Comparison of ENCODE assay signal across 8 cellular contexts in the genomic region with DNA sequence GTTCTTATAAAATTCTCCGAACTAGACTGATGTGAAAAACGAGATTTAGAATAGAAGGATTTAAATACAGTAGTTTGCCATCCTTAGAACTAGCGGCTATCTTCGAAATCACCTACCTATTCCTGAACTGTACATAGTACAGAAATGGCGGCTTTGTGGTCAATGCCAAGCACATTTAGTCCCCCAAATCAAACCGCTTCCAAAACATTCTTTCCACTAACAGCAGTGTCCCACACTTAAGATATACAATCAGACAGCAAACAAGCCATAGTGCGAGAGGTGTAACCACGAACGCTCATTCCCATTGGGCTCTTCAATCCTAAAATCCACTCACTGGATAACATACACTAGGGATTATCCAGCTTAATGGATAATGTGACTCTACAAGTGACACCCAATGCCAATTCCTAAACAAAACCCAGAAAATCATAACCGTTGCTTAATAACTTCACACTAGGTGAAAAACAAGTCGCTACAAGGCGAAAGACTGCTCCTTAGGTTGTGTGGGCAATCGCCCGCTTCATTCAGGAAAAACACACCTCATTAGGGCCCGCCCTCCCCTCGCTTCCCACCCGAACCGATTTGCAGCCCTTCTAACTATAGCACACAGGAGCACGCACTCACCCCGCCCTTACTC. TPM values are rescaled to one million over a fixed set of nuclear protein-coding genes. Genes with fewer than 3 reads are reported as not detected.
A peak's percentile ranks its signal among the peaks of the same experiment; 100 is the strongest.
DNase-seq lines count a peak whose midpoint lies in the region; ATAC-seq and TF ChIP-seq lines count a peak whose summit lies in the region.

No MANE protein-coding gene starts in this region.

- H3K36me3 ChIP-seq in A673 (ENCODE audit: insufficient read depth, low read length, poor library complexity, severe bottlenecking): peaks cover 15% of the 10 kb centered on the region

- intact Hi-C loops in A673 (cut with micrococcal nuclease; ENCODE audit: unreplicated experiment): loop anchor here (2.0 to 10.0 kb wide), 2 partner anchors 65 to 349 kb away; partner anchors contain the start of genes CCT4 and USP34

- H3K27ac ChIP-seq in A673 (ENCODE audit: low read depth, low read length, poor library complexity, severe bottlenecking): peak overlapping the region; percentile 92

- H3K4me3 ChIP-seq in A673 (ENCODE audit: low read depth, low read length, poor library complexity, severe bottlenecking): peak overlapping the region; percentile 74

- no TSS peak for BruUV-seq in A673 (replicated peaks; lab: Mats Ljungman, UMichigan)

- peak; percentile 6 for ATAC-seq in SK-N-SH treated with all-trans-retinoic acid at 6 μM for 48 hours
- ATAC-seq in natural killer cell treated with Interleukin-12 subunit alpha and Interleukin-12 subunit beta and Interleukin-15 and Interleukin-18, amount 100 ng/mL, for 72 hours: no peak
- ATAC-seq in GM21390 (IDR thresholded peaks at IDR 0.05; ENCODE audit: unreplicated experiment): no peak
- ATAC-seq in HG03196 (IDR thresholded peaks at IDR 0.05; ENCODE audit: unreplicated experiment): no peak

- CTCF ChIA-PET in A673 (lab: Charles Lee): no interaction called here

- peaks cover 24% of the 10 kb centered on the region for H3K4me1 Mint-ChIP-seq in endothelial cell (ENCODE audit: unreplicated experiment)
- peaks cover 32 to 39% of the 10 kb centered on the region in 2 donors for H3K4me1 Mint-ChIP-seq in natural killer cell treated with Interleukin-12 subunit alpha and Interleukin-12 subunit beta and Interleukin-15 and Interleukin-18, amount 100 ng/mL, for 72 hours (ENCODE audit: low read depth in 2 of 2)

- no peaks in the 10 kb centered on the region for H3K9me3 ChIP-seq in A673 (ENCODE audit: low read depth, low read length, poor library complexity, severe bottlenecking)

- peak overlapping the region; percentile 98 for H3K4me3 Mint-ChIP-seq in endothelial cell (ENCODE audit: unreplicated experiment)
- peak overlapping the region; percentile 95 for H3K4me3 Mint-ChIP-seq in natural killer cell treated with Interleukin-12 subunit alpha and Interleukin-12 subunit beta and Interleukin-15 and Interleukin-18, amount 100 ng/mL, for 72 hours

- POLR2A ChIA-PET in A673 (lab: Charles Lee; ENCODE audit: low non-redundant PET): no interaction called here

- peaks cover 24% of the 10 kb centered on the region for H3K27me3 Mint-ChIP-seq in endothelial cell (ENCODE audit: unreplicated experiment)
- H3K27me3 Mint-ChIP-seq in natural killer cell treated with Interleukin-12 subunit alpha and Interleukin-12 subunit beta and Interleukin-15 and Interleukin-18, amount 100 ng/mL, for 72 hours: no peaks in the 10 kb centered on the region

- H3K9me3 Mint-ChIP-seq in endothelial cell (ENCODE audit: unreplicated experiment): no peaks in the 10 kb centered on the region
- H3K9me3 Mint-ChIP-seq in natural killer cell treated with Interleukin-12 subunit alpha and Interleukin-12 subunit beta and Interleukin-15 and Interleukin-18, amount 100 ng/mL, for 72 hours: no peaks in the 10 kb centered on the region

- no peaks in the 10 kb centered on the region for H3K27me3 ChIP-seq in A673 (replicated peaks; ENCODE audit: insufficient read depth, low read depth, low read length, poor library complexity)

- DNase-seq in A673 (ENCODE audit: low spot score) (peak; percentile 28), H4 (ENCODE audit: low spot score) (peak; percentile 19), endothelial cell (ENCODE audit: low spot score) (no peak), GM19240 (ENCODE audit: insufficient read length, low spot score) (no peak)
- no peak for DNase-seq in natural killer cell treated with Interleukin-12 subunit alpha and Interleukin-12 subunit beta and Interleukin-15 and Interleukin-18, amount 100 ng/mL, for 72 hours (ENCODE audit: low spot score)

- peaks cover 9% of the 10 kb centered on the region for H3K36me3 Mint-ChIP-seq in endothelial cell (ENCODE audit: low read depth, unreplicated experiment)
- peaks cover 14% of the 10 kb centered on the region for H3K36me3 Mint-ChIP-seq in natural killer cell treated with Interleukin-12 subunit alpha and Interleukin-12 subunit beta and Interleukin-15 and Interleukin-18, amount 100 ng/mL, for 72 hours

- peak overlapping the region; percentile 96 for H3K27ac Mint-ChIP-seq in endothelial cell (ENCODE audit: unreplicated experiment)
- peak overlapping the region; percentile 90 to 91 for H3K27ac Mint-ChIP-seq in natural killer cell treated with Interleukin-12 subunit alpha and Interleukin-12 subunit beta and Interleukin-15 and Interleukin-18, amount 100 ng/mL, for 72 hours

- H3K4me1 ChIP-seq in A673 (ENCODE audit: insufficient read depth, low read length, poor library complexity, severe bottlenecking): peaks cover 30% of the 10 kb centered on the region

- TF ChIP-seq CTCF in A673 (conservative IDR thresholded peaks at IDR 0.05; ENCODE audit: low read depth, low read length) (no peak), endothelial cell (IDR thresholded peaks at IDR 0.05; ENCODE audit: unreplicated experiment) (no peak)

TF ChIP-seq in SK-N-SH treated with all-trans-retinoic acid at 6 μM for 48 hours, 23 proteins besides CTCF, POLR2A, EP300 and RAD21:
- TF ChIP-seq ZNF8 (CRISPR knock-in tag; IDR thresholded peaks at IDR 0.05): no peak
- no peak for TF ChIP-seq ZNF565 (CRISPR knock-in tag; conservative IDR thresholded peaks at IDR 0.05; ENCODE audit: low read depth)
- no peak for TF ChIP-seq ISL1 (CRISPR knock-in tag; IDR thresholded peaks at IDR 0.05)
- TF ChIP-seq ZFP3 (CRISPR knock-in tag; IDR thresholded peaks at IDR 0.05): no peak
- TF ChIP-seq RARB (CRISPR knock-in tag; IDR thresholded peaks at IDR 0.05): no peak
- TF ChIP-seq OSR1 (CRISPR knock-in tag; IDR thresholded peaks at IDR 0.05): no peak
TF ChIP-seq in SK-N-SH treated with all-trans-retinoic acid at 6 μM for 48 hours: peak in this region for 0.

RNA-seq across cellular contexts. Expression of gene XPO1, which starts 2.0 kb away (rescaled TPM):
- 233 and 247 TPM in 2 replicates for total RNA-seq in A673 (2021)
- total RNA-seq in H4 (2014; rRNA removed; shearing (Covaris generic)): 117 and 122 TPM in 2 replicates
- total RNA-seq in endothelial cell (ENCODE audit: unreplicated experiment): 138 TPM
- total RNA-seq in natural killer cell treated with Interleukin-12 subunit alpha and Interleukin-12 subunit beta and Interleukin-15 and Interleukin-18, amount 100 ng/mL, for 72 hours: 100 to 1,000 TPM; 158 to 220 TPM

Comparison
In these comparisons a context has a peak if more than half of its experiments do, and no peak if none do; other contexts are left out.
1. DNase-seq: peak in A673 (single experiment) and H4 (single experiment); none in endothelial cell (single experiment), natural killer cell treated with Interleukin-12 subunit alpha and Interleukin-12 subunit beta and Interleukin-15 and Interleukin-18, amount 100 ng/mL, for 72 hours (single experiment) and GM19240 (single experiment).